12 cellular contexts compared by ENCODE assay signal in the genomic region with DNA sequence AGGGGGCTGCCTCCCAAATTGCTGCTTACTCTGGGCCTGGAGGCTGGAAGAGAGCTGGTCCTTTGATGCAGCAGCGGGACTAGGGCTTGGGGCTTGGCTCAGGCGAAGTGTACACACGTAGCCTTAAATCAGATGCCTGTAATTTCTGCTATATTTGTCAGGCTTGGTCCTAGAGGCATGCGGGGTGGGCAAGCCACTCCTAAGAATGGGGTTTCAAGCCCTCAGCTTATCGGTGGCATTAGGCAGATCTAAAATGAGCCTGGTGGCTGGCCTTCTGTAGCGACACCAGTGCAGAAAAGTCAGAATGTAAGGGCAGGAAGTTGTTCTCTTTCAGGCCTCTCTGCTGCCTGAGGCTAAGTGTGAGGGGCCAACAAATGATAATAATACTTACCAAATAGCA. TPM values are rescaled to one million over a fixed set of nuclear protein-coding genes. Genes with fewer than 3 reads are reported as not detected.
DNase-seq lines count a peak whose midpoint lies in the region; ATAC-seq and TF ChIP-seq lines count a peak whose summit lies in the region.
"Had no signal": no experiment of that assay in that cellular context is flagged by ENCODE, and none has a peak within 500 bp of the region (broad histone marks: within the 10 kb centered on the region; RNA-seq: fewer than 3 reads in every experiment).

No MANE protein-coding gene starts in this region.

- H3K4me1 Mint-ChIP-seq in CD8-positive, alpha-beta T cell (ENCODE audit: low read depth) = peaks cover 22% of the 10 kb centered on the region
- peaks cover 19% of the 10 kb centered on the region for H3K4me1 Mint-ChIP-seq in activated naive CD8-positive, alpha-beta T cell treated with anti-CD3 and anti-CD28 coated beads for 36 hours
- H3K4me1 Mint-ChIP-seq in naive thymus-derived CD4-positive, alpha-beta T cell = peaks cover 15 to 30% (median 22%) of the 10 kb centered on the region in 7 donors

- H3K27ac Mint-ChIP-seq in CD8-positive, alpha-beta T cell = no peak overlapping the region
- no peak overlapping the region for H3K27ac Mint-ChIP-seq in activated naive CD8-positive, alpha-beta T cell treated with anti-CD3 and anti-CD28 coated beads for 36 hours
- no peak overlapping the region for H3K27ac Mint-ChIP-seq in naive thymus-derived CD4-positive, alpha-beta T cell

- H3K27me3 ChIP-seq in CD8-positive, alpha-beta T cell (ENCODE audit: insufficient read depth, low read length) = peaks cover 16% of the 10 kb centered on the region
- H3K27me3 ChIP-seq in naive thymus-derived CD4-positive, alpha-beta T cell (ENCODE audit: control insufficient read depth in 2 of 2, insufficient read depth in 2 of 2, low read length in 2 of 2) = peaks cover 4 to 9% of the 10 kb centered on the region in 2 donors

- H3K9me3 Mint-ChIP-seq in CD8-positive, alpha-beta T cell = peaks cover 5% of the 10 kb centered on the region
- peaks cover 2% of the 10 kb centered on the region for H3K9me3 Mint-ChIP-seq in activated naive CD8-positive, alpha-beta T cell treated with anti-CD3 and anti-CD28 coated beads for 36 hours
- peaks cover 0 to 8% (median 2%) of the 10 kb centered on the region in 11 donors for H3K9me3 Mint-ChIP-seq in naive thymus-derived CD4-positive, alpha-beta T cell

- POLR2A ChIA-PET in CD8-positive, alpha-beta T cell (lab: Charles Lee) = no interaction called here
- POLR2A ChIA-PET in naive thymus-derived CD4-positive, alpha-beta T cell (lab: Charles Lee) = no interaction called here

- H3K9me3 ChIP-seq in CD8-positive, alpha-beta T cell (ENCODE audit: low read length) = no peaks in the 10 kb centered on the region
- no peaks in the 10 kb centered on the region for H3K9me3 ChIP-seq in naive thymus-derived CD4-positive, alpha-beta T cell (ENCODE audit: control insufficient read depth in 2 of 3, low read length in 3 of 3)

- intact Hi-C loops in CD8-positive, alpha-beta T cell (cut with DNase I, micrococcal nuclease) = no loop called here
- intact Hi-C loops in naive thymus-derived CD4-positive, alpha-beta T cell (cut with micrococcal nuclease) = no loop called here

- H3K36me3 ChIP-seq in CD8-positive, alpha-beta T cell (ENCODE audit: insufficient read depth, low read length) = no peaks in the 10 kb centered on the region
- H3K36me3 ChIP-seq in naive thymus-derived CD4-positive, alpha-beta T cell (ENCODE audit: control insufficient read depth in 2 of 3, insufficient read depth in 3 of 3, low read length in 3 of 3) = no peaks in the 10 kb centered on the region

- peaks cover 67% of the 10 kb centered on the region for H3K27me3 Mint-ChIP-seq in CD8-positive, alpha-beta T cell (ENCODE audit: low read depth)
- peaks cover 82% of the 10 kb centered on the region for H3K27me3 Mint-ChIP-seq in activated naive CD8-positive, alpha-beta T cell treated with anti-CD3 and anti-CD28 coated beads for 36 hours
- H3K27me3 Mint-ChIP-seq in naive thymus-derived CD4-positive, alpha-beta T cell = peaks cover 65 to 83% (median 74%) of the 10 kb centered on the region in 5 donors

- TF ChIP-seq CTCF in CD8-positive, alpha-beta T cell (IDR thresholded peaks at IDR 0.05) = no peak
- no peak for TF ChIP-seq CTCF in GM12865 (IDR thresholded peaks at IDR 0.05; ENCODE audit: insufficient read depth, low read depth, low read length, missing control alignments)

- H3K4me3 Mint-ChIP-seq in CD8-positive, alpha-beta T cell = peak overlapping the region; percentile 65
- peak overlapping the region; percentile 77 for H3K4me3 Mint-ChIP-seq in activated naive CD8-positive, alpha-beta T cell treated with anti-CD3 and anti-CD28 coated beads for 36 hours
- peak overlapping the region in 9 of 10 donors; percentile 15 to 92 (median 60) for H3K4me3 Mint-ChIP-seq in naive thymus-derived CD4-positive, alpha-beta T cell

- DNase-seq in CD8-positive, alpha-beta T cell = no peak
- DNase-seq in GM12865 (ENCODE audit: low read depth) (peak; percentile 19), CD1c-positive myeloid dendritic cell (ENCODE audit: extremely low spot score) (no peak), NCI-H82 (lab: John Stamatoyannopoulos, UW) (no peak)
- DNase-seq in activated naive CD8-positive, alpha-beta T cell treated with anti-CD3 and anti-CD28 coated beads for 36 hours = no peak
- no peak for DNase-seq in naive thymus-derived CD4-positive, alpha-beta T cell
- DNase-seq: effector CD8-positive, alpha-beta T cell; GDM1; NCI-H446 had no signal

- H3K4me1 ChIP-seq in CD8-positive, alpha-beta T cell (ENCODE audit: insufficient read depth, low read length) = peaks cover 16% of the 10 kb centered on the region
- peaks cover 3 to 12% of the 10 kb centered on the region in 2 donors for H3K4me1 ChIP-seq in naive thymus-derived CD4-positive, alpha-beta T cell (ENCODE audit: control insufficient read depth in 2 of 2, insufficient read depth in 2 of 2, low read length in 2 of 2)

- ATAC-seq in CD8-positive, alpha-beta T cell = no peak
- ATAC-seq in naive thymus-derived CD4-positive, alpha-beta T cell = no peak
- ATAC-seq in HG03571 (IDR thresholded peaks at IDR 0.05; ENCODE audit: unreplicated experiment) (no peak), HG02973 (IDR thresholded peaks at IDR 0.05; ENCODE audit: unreplicated experiment) (no peak)

- CTCF ChIA-PET in CD8-positive, alpha-beta T cell (lab: Charles Lee) = no interaction called here
- CTCF ChIA-PET in naive thymus-derived CD4-positive, alpha-beta T cell (lab: Charles Lee) = no interaction called here

- H3K27ac ChIP-seq in CD8-positive, alpha-beta T cell (ENCODE audit: low read depth, low read length) = no peak overlapping the region
- H3K27ac ChIP-seq in naive thymus-derived CD4-positive, alpha-beta T cell (ENCODE audit: low read depth, low read length) = no peak overlapping the region

- no peaks in the 10 kb centered on the region for H3K36me3 Mint-ChIP-seq in CD8-positive, alpha-beta T cell
- peaks cover 8% of the 10 kb centered on the region for H3K36me3 Mint-ChIP-seq in activated naive CD8-positive, alpha-beta T cell treated with anti-CD3 and anti-CD28 coated beads for 36 hours
- peaks cover 0 to 4% (median 0%) of the 10 kb centered on the region in 5 donors for H3K36me3 Mint-ChIP-seq in naive thymus-derived CD4-positive, alpha-beta T cell

- H3K4me3 ChIP-seq in CD8-positive, alpha-beta T cell (ENCODE audit: low read depth, low read length) = no peak overlapping the region
- H3K4me3 ChIP-seq in GM12865 (ENCODE audit: low read depth, low read length) = peak overlapping the region; percentile 81
- no peak overlapping the region for H3K4me3 ChIP-seq in naive thymus-derived CD4-positive, alpha-beta T cell (ENCODE audit: low read length)

RNA-seq across cellular contexts. Expression of gene SLC8A3, which starts 0.9 kb away (rescaled TPM):
- total RNA-seq in CD8-positive, alpha-beta T cell = not detected
- total RNA-seq in activated naive CD8-positive, alpha-beta T cell treated with anti-CD3 and anti-CD28 coated beads for 36 hours = under 1 TPM; 0.62 to 0.72 TPM
- under 1 TPM in 3 of 5 experiments, not detected in 2; 0.13 to 0.47 (median 0.31) TPM for total RNA-seq in naive thymus-derived CD4-positive, alpha-beta T cell
- not detected for polyA plus RNA-seq in naive thymus-derived CD4-positive, alpha-beta T cell
- polyA plus RNA-seq: IMR-90 had no signal
